ENCODE assay signal across 8 cellular contexts in the genomic region with DNA sequence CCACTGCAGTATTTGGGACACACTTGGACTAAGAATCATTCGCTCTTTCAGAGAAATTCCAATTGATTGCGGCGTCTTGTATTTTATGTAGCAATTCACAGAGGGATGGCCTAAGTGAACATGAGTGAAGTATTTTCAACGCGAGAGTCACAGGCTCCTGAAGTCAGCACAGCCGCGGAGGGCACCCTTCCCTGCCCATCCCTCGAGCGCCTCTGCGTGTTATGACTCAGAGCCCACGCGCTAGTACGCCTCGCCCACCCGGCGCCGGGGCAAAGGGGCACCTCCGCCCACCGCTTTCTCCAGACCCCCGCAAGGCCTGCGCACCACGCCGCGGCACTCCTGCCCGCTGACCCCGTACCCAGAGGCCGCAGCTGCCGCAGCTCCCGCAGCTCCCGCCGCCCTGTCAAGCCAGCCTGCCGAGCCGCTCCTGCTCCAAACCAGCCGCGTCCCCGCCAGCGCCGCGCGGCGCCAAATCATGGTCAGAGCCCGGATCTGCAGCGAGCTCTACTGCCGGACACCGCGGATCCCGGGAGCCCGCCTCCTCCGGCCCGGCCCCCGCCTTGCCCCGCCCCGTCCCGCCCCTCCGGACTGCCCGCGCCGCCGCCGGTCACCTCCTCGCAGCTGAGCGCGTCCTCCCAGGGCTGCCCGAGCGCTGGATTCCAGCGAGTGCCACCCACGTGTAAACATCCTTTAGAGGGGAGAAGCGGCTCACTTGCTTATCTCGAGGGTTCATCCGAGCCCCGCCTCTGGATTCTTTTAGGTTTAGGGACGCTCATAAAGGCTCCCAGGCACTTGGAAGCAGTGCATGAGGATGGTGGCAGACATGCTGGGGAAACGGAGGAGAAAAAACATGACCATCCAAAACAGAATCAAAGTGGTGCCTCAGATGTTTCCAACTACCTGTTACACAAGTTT. TPM values are rescaled to one million over a fixed set of nuclear protein-coding genes. Genes with fewer than 3 reads are reported as not detected.
A peak's percentile ranks its signal among the peaks of the same experiment; 100 is the strongest.
DNase-seq lines count a peak whose midpoint lies in the region; ATAC-seq and TF ChIP-seq lines count a peak whose summit lies in the region.

A gene with protein sequence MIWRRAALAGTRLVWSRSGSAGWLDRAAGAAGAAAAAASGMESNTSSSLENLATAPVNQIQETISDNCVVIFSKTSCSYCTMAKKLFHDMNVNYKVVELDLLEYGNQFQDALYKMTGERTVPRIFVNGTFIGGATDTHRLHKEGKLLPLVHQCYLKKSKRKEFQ (minus strand): TSS at position 509 of the 915 bp plus-strand sequence. CDS start 32 bp downstream, at position 477.

- POLR2A ChIA-PET in Panc1 (lab: Charles Lee): interaction anchor here (0.6 to 0.9 kb wide), 6 partner anchors 13 to 362 kb away, joined by 3 to 16 read pairs (median 3); no protein-coding TSS in a partner anchor

- no peaks in the 10 kb centered on the region for H3K9me3 ChIP-seq in Panc1 (ENCODE audit: control insufficient read depth, insufficient read depth, low read depth, low read length)

- BruUV-seq in Panc1 (replicated peaks; lab: Mats Ljungman, UMichigan): no TSS peak

- H3K4me1 ChIP-seq in Panc1 (ENCODE audit: control insufficient read depth, insufficient read depth, low read length): peaks cover 22% of the 10 kb centered on the region

- CTCF ChIA-PET in Panc1 (lab: Charles Lee): interaction anchor here (0.7 kb wide), 1 partner anchor 12 kb away, joined by 3 read pairs; no protein-coding TSS in a partner anchor

- ATAC-seq in GM21528 (IDR thresholded peaks at IDR 0.05; ENCODE audit: low FRiP score, unreplicated experiment): peak; percentile 94
- ATAC-seq in Panc1: peak; percentile 98
- ATAC-seq in esophagus mucosa: peak; percentile 96

- no peaks in the 10 kb centered on the region for H3K27me3 ChIP-seq in Panc1 (ENCODE audit: control insufficient read depth, insufficient read depth, low read length)

- no peak; the same call in 1 of the 2 replicates for TF ChIP-seq CTCF in Panc1 (IDR thresholded peaks at IDR 0.05)

- peak within 1 kb of the TSS; percentile 85 for H3K4me3 ChIP-seq in Panc1 (ENCODE audit: low read depth in 2 of 2, low read length in 2 of 2)

- peak; percentile 75 for DNase-seq in DMS53 treated with DMSO at 0.1 percent for 48 hours (lab: John Stamatoyannopoulos, UW; ENCODE audit: unreplicated experiment)
- DNase-seq in HuH-7.5 (ENCODE audit: low spot score): peak; percentile 75
- DNase-seq in Panc1 (ENCODE audit: low read depth, low spot score): peak; percentile 30
- peak; percentile 75 to 79 for DNase-seq in activated T-cell treated with anti-CD3 and anti-CD28 coated beads, Interleukin-2, amount 50 U/mL, for 48 hours
- DNase-seq in myocyte (ENCODE audit: low read depth): peak; percentile 89
- DNase-seq in stimulated activated CD8-positive, alpha-beta memory T cell treated with anti-CD3 and anti-CD28 coated beads, Interleukin-7, amount 100 ng/mL, for 4 hours (ENCODE audit: low read depth in 2 of 2): peak; percentile 61 to 72

- H3K36me3 ChIP-seq in Panc1 (ENCODE audit: control insufficient read depth, insufficient read depth, low read length): peaks cover 8% of the 10 kb centered on the region

- peak within 1 kb of the TSS; percentile 90 for H3K27ac ChIP-seq in Panc1 (ENCODE audit: low read length)

- intact Hi-C loops in Panc1 (cut with micrococcal nuclease; ENCODE audit: unreplicated experiment): loop anchor here (1.0 kb wide), 1 partner anchor 17 kb away; a partner anchor contains a TSS

- in situ Hi-C loops in Panc1 (cut with HindIII; ENCODE audit: low pct_unique_long_range_greater_than_20kb, low sequenced_read_pairs): no loop called here

RNA-seq across cellular contexts. Expression of the gene that starts here (rescaled TPM):
- 40.1 TPM for total RNA-seq in Panc1 (2021; ENCODE audit: unreplicated experiment)
- polyA plus RNA-seq in Panc1 (2012; ENCODE audit: insufficient read length): 26.7 TPM
- 15.7 TPM for total RNA-seq in esophagus mucosa
- 13.9 and 28.8 TPM in 2 replicates for total RNA-seq in myocyte
- 27.5 TPM for polyA plus RNA-seq in myocyte (2012)

Comparison
In these comparisons a context has a peak if more than half of its experiments do, and no peak if none do; other contexts are left out.
1. Peak in every context shown above with its lines: DNase-seq, ATAC-seq, H3K4me3 ChIP-seq and H3K27ac ChIP-seq.
2. DNase-seq: peak in every context shown above with its lines; median percentile 89 in myocyte; 77 in activated T-cell treated with anti-CD3 and anti-CD28 coated beads, Interleukin-2, amount 50 U/mL, for 48 hours; 75 in DMS53 treated with DMSO at 0.1 percent for 48 hours; 75 in HuH-7.5; 66 in stimulated activated CD8-positive, alpha-beta memory T cell treated with anti-CD3 and anti-CD28 coated beads, Interleukin-7, amount 100 ng/mL, for 4 hours; 30 in Panc1.